ENCODE assay signal across 20 cellular contexts in genomic region chr5:31104775-31105174, GRCh38.
DNase-seq lines count a peak whose midpoint lies in the region; ATAC-seq, FAIRE-seq and TF ChIP-seq lines count a peak whose summit lies in the region.
"Had no signal": no experiment of that assay in that cellular context is flagged by ENCODE, and none has a peak within 500 bp of the region (broad histone marks: within the 10 kb centered on the region; RNA-seq: fewer than 3 reads in every experiment).

No MANE protein-coding gene starts in this region.

- TF ChIP-seq POLR2A in HepG2 (IDR thresholded peaks at IDR 0.05; ENCODE audit: insufficient read depth in 1 of 2, low read depth in 2 of 2, low read length in 2 of 2): no peak
- no peak for TF ChIP-seq POLR2A in right lobe of liver (IDR thresholded peaks at IDR 0.05)
- no peak for TF ChIP-seq POLR2A in K562 (conservative IDR thresholded peaks at IDR 0.05)

- no peaks in the 10 kb centered on the region for H3K9me1 ChIP-seq in K562 (ENCODE audit: control insufficient read depth, insufficient read depth, low read length)

- H2AFZ ChIP-seq in HepG2 (ENCODE audit: low read length): no peak overlapping the region
- H2AFZ ChIP-seq in K562 (ENCODE audit: low read depth, low read length): no peak overlapping the region

- H3K27ac Mint-ChIP-seq in nephron: peak overlapping the region; percentile 83 to 93 (median 88)
- H3K27ac Mint-ChIP-seq: CD4-positive, alpha-beta memory T cell had no signal

- no peaks in the 10 kb centered on the region for H3K27me3 Mint-ChIP-seq in nephron (ENCODE audit: low read depth)
- H3K27me3 Mint-ChIP-seq: CD4-positive, alpha-beta memory T cell had no signal

- H3K27me3 ChIP-seq in HepG2 (ENCODE audit: control insufficient read depth in 1 of 2, insufficient read depth in 2 of 2, low read length in 2 of 2): no peaks in the 10 kb centered on the region
- H3K27me3 ChIP-seq in right lobe of liver: no peaks in the 10 kb centered on the region
- H3K27me3 ChIP-seq in K562 (ENCODE audit: control insufficient read depth in 2 of 2, insufficient read depth in 2 of 2, low read length in 2 of 2): no peaks in the 10 kb centered on the region

- 46% methylated on average over 4 of the region's 4 CpGs for WGBS in HepG2 (ENCODE audit: low lambda C conversion rate)
- 57% methylated on average over 4 of the region's 4 CpGs for WGBS in right lobe of liver (ENCODE audit: insufficient coverage, low coverage, low lambda C conversion rate, missing lambda C conversion rate)
- WGBS in K562 (ENCODE audit: insufficient coverage, low coverage, missing lambda C conversion rate): 1% methylated on average over 4 of the region's 4 CpGs

- H3K79me2 ChIP-seq in HepG2 (ENCODE audit: insufficient read depth, low read length): no peaks in the 10 kb centered on the region
- H3K79me2 ChIP-seq in K562 (ENCODE audit: control insufficient read depth, insufficient read depth, low read length): no peaks in the 10 kb centered on the region

- intact Hi-C loops in HepG2 (cut with micrococcal nuclease; ENCODE audit: unreplicated experiment) (no loop called here), right lobe of liver (cut with DNase I) (no loop called here), K562 (cut with micrococcal nuclease) (no loop called here)

- CTCF ChIA-PET in HepG2 (lab: Yijun Ruan, JAX; ENCODE audit: low intra/inter-chr PET ratio, low total read pairs): no interaction called here
- CTCF ChIA-PET in K562 (lab: Yijun Ruan, JAX; ENCODE audit: low intra/inter-chr PET ratio): no interaction called here

- FAIRE-seq in HepG2 (lab: Jason Lieb, UNC): no peak
- FAIRE-seq in K562 (lab: Jason Lieb, UNC): no peak
- FAIRE-seq: GM12891, GM18507 had no signal

- H4K20me1 ChIP-seq in HepG2 (ENCODE audit: insufficient read depth, low read length): no peaks in the 10 kb centered on the region
- no peaks in the 10 kb centered on the region for H4K20me1 ChIP-seq in K562 (replicated peaks; ENCODE audit: control insufficient read depth, insufficient read depth, low read length)

- H3K4me3 ChIP-seq in HepG2 (replicated peaks in 1 of 3; ENCODE audit: insufficient read depth in 1 of 3, low read depth in 2 of 3, low read length in 3 of 3) (no peak overlapping the region), right lobe of liver (no peak overlapping the region), K562 (no peak overlapping the region)

- in situ Hi-C loops in HepG2 (cut with HindIII; ENCODE audit: extremely low pct_ligation_motif_present, low pct_unique_long_range_greater_than_20kb): no loop called here
- in situ Hi-C loops in K562 (cut with MboI): no loop called here

- POLR2A ChIA-PET in HepG2 (lab: Yijun Ruan, JAX) (no interaction called here), K562 (lab: Yijun Ruan, JAX) (no interaction called here)

- BruUV-seq in HepG2 (replicated peaks; lab: Mats Ljungman, UMichigan) (no TSS peak), K562 (replicated peaks; lab: Mats Ljungman, UMichigan) (no TSS peak)

- DNase-seq in HepG2 (ENCODE audit: low spot score) (no peak), right lobe of liver (no peak), K562 (ENCODE audit: extremely low read depth in 1 of 4, low spot score in 3 of 4) (no peak), islet precursor cell (no peak), NCI-H748 (lab: John Stamatoyannopoulos, UW; ENCODE audit: unreplicated experiment) (no peak)
- DNase-seq in stimulated activated CD4-positive, alpha-beta T cell treated with anti-CD3 and anti-CD28 coated beads, Interleukin-2, amount 100 ng/mL, for 48 hours: no peak
- DNase-seq: 8988T; C1 segment of cervical spinal cord; Calu3; CD4-positive, alpha-beta memory T cell; COR-L47; DMS53; DMS79 treated with DMSO at 0.1 percent for 48 hours; GF-D8; GOT3; H7; HCEC 1CT had no signal

- H3K9me3 ChIP-seq in HepG2 (ENCODE audit: low read length) (no peaks in the 10 kb centered on the region), right lobe of liver (no peaks in the 10 kb centered on the region), K562 (replicated peaks; ENCODE audit: control insufficient read depth, insufficient read depth, low read depth, low read length) (no peaks in the 10 kb centered on the region)

- TF ChIP-seq CTCF in HepG2 (CRISPR knock-in tag; IDR thresholded peaks at IDR 0.05): no peak
- TF ChIP-seq CTCF in right lobe of liver (IDR thresholded peaks at IDR 0.05): no peak
- TF ChIP-seq CTCF in K562 (IDR thresholded peaks at IDR 0.05 in 2 of 3, conservative IDR thresholded peaks at IDR 0.05 in 1 of 3; ENCODE audit: insufficient read depth in 2 of 3, low read depth in 1 of 3, low read length in 3 of 3): no peak
- TF ChIP-seq CTCF in nephron (IDR thresholded peaks at IDR 0.05; ENCODE audit: unreplicated experiment in 3 of 3): no peak

- no peak overlapping the region for H3K4me2 ChIP-seq in HepG2 (ENCODE audit: low read depth, low read length)
- H3K4me2 ChIP-seq in K562 (ENCODE audit: insufficient read depth, low read length): no peak overlapping the region

- H3K36me3 ChIP-seq in HepG2 (replicated peaks in 1 of 2; ENCODE audit: control insufficient read depth in 1 of 2, insufficient read depth in 2 of 2, low read length in 2 of 2) (no peaks in the 10 kb centered on the region), right lobe of liver (no peaks in the 10 kb centered on the region), K562 (ENCODE audit: control insufficient read depth, insufficient read depth, low read length) (no peaks in the 10 kb centered on the region)

- H3K9ac ChIP-seq in HepG2 (ENCODE audit: insufficient read depth, low read depth, low read length): no peak overlapping the region
- no peak overlapping the region for H3K9ac ChIP-seq in K562 (ENCODE audit: insufficient read depth in 1 of 2, low read depth in 2 of 2, low read length in 2 of 2)

- TF ChIP-seq RAD21 in HepG2 (CRISPR knock-in tag; IDR thresholded peaks at IDR 0.05) (no peak), K562 (CRISPR knock-in tag; conservative IDR thresholded peaks at IDR 0.05 in 1 of 2, IDR thresholded peaks at IDR 0.05 in 1 of 2) (no peak)

- TF ChIP-seq EP300 in HepG2 (IDR thresholded peaks at IDR 0.05; ENCODE audit: low read depth in 2 of 2, low read length in 2 of 2) (no peak), HepG2 (CRISPR knock-in tag; IDR thresholded peaks at IDR 0.05; ENCODE audit: borderline replicate concordance) (no peak), K562 (IDR thresholded peaks at IDR 0.05; ENCODE audit: low read length) (no peak)

- H3K9me3 Mint-ChIP-seq in nephron: no peaks in the 10 kb centered on the region

- H3K4me1 ChIP-seq in HepG2 (ENCODE audit: insufficient read depth, low read length) (no peaks in the 10 kb centered on the region), right lobe of liver (no peaks in the 10 kb centered on the region), K562 (replicated peaks in 1 of 2; ENCODE audit: control insufficient read depth in 2 of 2, insufficient read depth in 2 of 2, low read length in 2 of 2) (no peaks in the 10 kb centered on the region)

- no peak overlapping the region for H3K4me3 Mint-ChIP-seq in nephron
- H3K4me3 Mint-ChIP-seq: CD4-positive, alpha-beta memory T cell had no signal

- H3K4me1 Mint-ChIP-seq in nephron: peaks cover 24% of the 10 kb centered on the region
- H3K4me1 Mint-ChIP-seq: CD4-positive, alpha-beta memory T cell had no signal

- H3K27ac ChIP-seq in HepG2 (ENCODE audit: extremely low read length, insufficient read depth, low read length) (no peak overlapping the region), right lobe of liver (no peak overlapping the region), K562 (ENCODE audit: extremely low read depth, low read depth, low read length) (no peak overlapping the region)

- H3K36me3 Mint-ChIP-seq in nephron (ENCODE audit: low read depth): no peaks in the 10 kb centered on the region
- H3K36me3 Mint-ChIP-seq: CD4-positive, alpha-beta memory T cell had no signal

- ATAC-seq in HepG2: no peak
- no peak for ATAC-seq in right lobe of liver
- no peak for ATAC-seq in K562

TF ChIP-seq in HepG2, 621 proteins besides CTCF, POLR2A, EP300 and RAD21 (continues in another document):
- TF ChIP-seq THRA (CRISPR knock-in tag; IDR thresholded peaks at IDR 0.05; ENCODE audit: borderline replicate concordance) (no peak), NFE2L2 (IDR thresholded peaks at IDR 0.05; ENCODE audit: low read length) (peak; percentile 65; the same call in 1 of the 2 replicates), ZNF382 (CRISPR knock-in tag; IDR thresholded peaks at IDR 0.05; ENCODE audit: borderline replicate concordance) (no peak), ZNF557 (CRISPR knock-in tag; IDR thresholded peaks at IDR 0.05) (no peak)

TF ChIP-seq in K562, 482 proteins besides CTCF, POLR2A, EP300 and RAD21:
- peak; percentile 34; the same call in 1 of the 2 replicates for TF ChIP-seq MAFG (tag; conservative IDR thresholded peaks at IDR 0.05)
- TF ChIP-seq ZNF316 (IDR thresholded peaks at IDR 0.05): peak; percentile 29
- TF ChIP-seq HDAC8 (tag; IDR thresholded peaks at IDR 0.05): no peak

Comparison
In these comparisons a context has a peak if more than half of its experiments do, and no peak if none do; other contexts are left out.
1. Of the 241 proteins assayed by ChIP-seq in both HepG2 and K562: peak only in HepG2: MAFF and MAFK; only in K562: MAFG; in both: none; in neither: 238.